ENCODE assay signal across 30 cellular contexts in genomic region chr6:34090495-34090894, GRCh38. TPM values are rescaled to one million over a fixed set of nuclear protein-coding genes. Genes with fewer than 3 reads are reported as not detected.
"Had no signal": no experiment of that assay in that cellular context is flagged by ENCODE, and none has a peak within 500 bp of the region (broad histone marks: within the 10 kb centered on the region; RNA-seq: fewer than 3 reads in every experiment).

No MANE protein-coding gene starts in this region.

- H3K9me3 ChIP-seq: mucosa of descending colon, pancreas, prostate gland, stomach, testis, thyroid gland, upper lobe of right lung had no signal

- H3K27ac ChIP-seq: left ventricle myocardium inferior, pancreas, prostate gland, skin epidermis, stomach, testis, thyroid gland, upper lobe of right lung had no signal

- H3K27me3 ChIP-seq: pancreas, testis, thyroid gland had no signal

- H3K27ac Mint-ChIP-seq: memory B cell; natural killer cell treated with Interleukin-12 subunit alpha and Interleukin-12 subunit beta and Interleukin-15 and Interleukin-18, amount 100 ng/mL, for 72 hours; stimulated activated naive B cell treated with anti-CD40 and anti-IgM and Interleukin-4, amounts not matched to agents 10 μg/mL and 1 μg/mL and 100 μg/mL, for 72 hours had no signal

- H3K4me3 Mint-ChIP-seq: memory B cell; naive thymus-derived CD4-positive, alpha-beta T cell; natural killer cell treated with Interleukin-12 subunit alpha and Interleukin-12 subunit beta and Interleukin-15 and Interleukin-18, amount 100 ng/mL, for 72 hours; stimulated activated naive B cell treated with anti-CD40 and anti-IgM and Interleukin-4, amounts not matched to agents 10 μg/mL and 1 μg/mL and 100 μg/mL, for 72 hours had no signal

- H3K36me3 Mint-ChIP-seq: memory B cell; naive thymus-derived CD4-positive, alpha-beta T cell; natural killer cell treated with Interleukin-12 subunit alpha and Interleukin-12 subunit beta and Interleukin-15 and Interleukin-18, amount 100 ng/mL, for 72 hours had no signal

- H3K4me1 Mint-ChIP-seq: memory B cell; naive thymus-derived CD4-positive, alpha-beta T cell; stimulated activated naive B cell treated with anti-CD40 and anti-IgM and Interleukin-4, amounts not matched to agents 10 μg/mL and 1 μg/mL and 100 μg/mL, for 72 hours had no signal

- H3K36me3 ChIP-seq: left ventricle myocardium inferior, pancreas, prostate gland, stomach, thyroid gland, upper lobe of right lung had no signal

- H3K4me1 ChIP-seq: left ventricle myocardium inferior, pancreas, prostate gland, stomach, testis, upper lobe of right lung had no signal

- DNase-seq: hypothalamus; islet precursor cell; left ventricle myocardium inferior; midbrain; mucosa of descending colon; naive thymus-derived CD4-positive, alpha-beta T cell; nucleus accumbens; pancreas; posterior cingulate gyrus; retina; right cardiac atrium; stimulated activated CD4-positive, alpha-beta T cell treated with anti-CD3 and anti-CD28 coated beads, Interleukin-12 subunit alpha, Interleukin-12 subunit beta, amount 100 ng/mL, for 4 hours; stimulated activated CD4-positive, alpha-beta T cell treated with anti-CD3 and anti-CD28 coated beads, Interleukin-15, amount 100 ng/mL, for 24 hours; stimulated activated CD4-positive, alpha-beta T cell treated with anti-CD3 and anti-CD28 coated beads, Interleukin-2, amount 100 ng/mL, for 24 hours; stimulated activated CD4-positive, alpha-beta T cell treated with anti-CD3 and anti-CD28 coated beads, Interleukin-4, amount 100 ng/mL, for 1 hour; stimulated activated naive B cell treated with anti-CD40 and anti-IgM and Interleukin-4, amounts not matched to agents 10 μg/mL and 1 μg/mL and 100 μg/mL, for 72 hours; stimulated activated naive CD8-positive, alpha-beta T cell treated with anti-CD3 and anti-CD28 coated beads, Interleukin-15, Interleukin-2, amounts not matched to agents 100 U/mL and 50 U/mL, for 24 hours; stomach; testis; thyroid gland; trophoblast cell; upper lobe of right lung had no signal

- H3K4me3 ChIP-seq: left ventricle myocardium inferior, mucosa of descending colon, pancreas, prostate gland, skin epidermis, stomach, testis, thyroid gland, upper lobe of right lung had no signal

- H3K9me3 Mint-ChIP-seq: natural killer cell treated with Interleukin-12 subunit alpha and Interleukin-12 subunit beta and Interleukin-15 and Interleukin-18, amount 100 ng/mL, for 72 hours; stimulated activated naive B cell treated with anti-CD40 and anti-IgM and Interleukin-4, amounts not matched to agents 10 μg/mL and 1 μg/mL and 100 μg/mL, for 72 hours had no signal

RNA-seq across cellular contexts. Expression of gene GRM4, which starts 55.4 kb away (rescaled TPM):
- total RNA-seq: kidney epithelial cell; left ventricle myocardium inferior; lung microvascular endothelial cell; mesenteric fat pad; naive thymus-derived CD4-positive, alpha-beta T cell; natural killer cell treated with Interleukin-12 subunit alpha and Interleukin-12 subunit beta and Interleukin-15 and Interleukin-18, amount 100 ng/mL, for 72 hours; right cardiac atrium; sciatic nerve had no signal
- polyA plus RNA-seq: naive thymus-derived CD4-positive, alpha-beta T cell; right cardiac atrium; stomach had no signal
